14 cellular contexts compared by ENCODE assay signal in the genomic region with DNA sequence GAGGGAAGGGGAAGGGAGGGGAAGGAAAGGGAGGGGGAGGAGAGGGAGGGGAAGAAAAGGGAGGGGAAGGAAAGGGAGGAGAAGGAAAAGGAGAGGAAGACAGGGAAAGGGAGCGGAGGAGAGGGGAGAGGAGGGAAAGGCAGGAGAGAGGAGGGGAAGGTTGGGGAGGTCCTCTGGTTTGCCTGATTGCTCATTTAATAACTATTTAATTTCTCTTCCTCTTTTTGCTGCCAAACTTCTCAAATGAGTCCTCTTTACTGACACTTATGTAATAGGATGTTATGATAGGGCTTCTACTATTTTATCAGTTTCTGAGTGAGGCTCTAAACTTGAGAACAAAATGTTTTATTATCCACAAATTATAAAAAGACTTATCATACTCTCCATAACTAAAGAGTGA. TPM values are rescaled to one million over a fixed set of nuclear protein-coding genes. Genes with fewer than 3 reads are reported as not detected.
DNase-seq lines count a peak whose midpoint lies in the region; ATAC-seq and TF ChIP-seq lines count a peak whose summit lies in the region.
"Had no signal": no experiment of that assay in that cellular context is flagged by ENCODE, and none has a peak within 500 bp of the region (broad histone marks: within the 10 kb centered on the region; RNA-seq: fewer than 3 reads in every experiment).

No MANE protein-coding gene starts in this region.

- peak; percentile 1 for DNase-seq in GM19240 (ENCODE audit: insufficient read length, low spot score)
- DNase-seq in upper lobe of right lung, result no peak
- no peak for DNase-seq in uterus
- DNase-seq in CD8-positive, alpha-beta memory T cell, result no peak
- no peak for DNase-seq in NCI-H446 treated with DMSO at 0.1 percent for 48 hours (lab: John Stamatoyannopoulos, UW)
- DNase-seq: midbrain, retina had no signal

- H3K4me3 ChIP-seq in upper lobe of right lung, result no peak overlapping the region
- H3K4me3 ChIP-seq in uterus, result no peak overlapping the region
- no peak overlapping the region for H3K4me3 ChIP-seq in CD8-positive, alpha-beta memory T cell (ENCODE audit: low read length)
- H3K4me3 ChIP-seq: coronary artery had no signal

- H3K4me1 Mint-ChIP-seq in CD8-positive, alpha-beta memory T cell, result no peaks in the 10 kb centered on the region

- POLR2A ChIA-PET in CD8-positive, alpha-beta memory T cell (lab: Charles Lee), result no interaction called here

- H3K27me3 ChIP-seq in upper lobe of right lung (no peaks in the 10 kb centered on the region), uterus (no peaks in the 10 kb centered on the region)
- no peaks in the 10 kb centered on the region for H3K27me3 ChIP-seq in CD8-positive, alpha-beta memory T cell (ENCODE audit: insufficient read depth, low read length, poor library complexity, severe bottlenecking)

- H3K9me3 Mint-ChIP-seq in CD8-positive, alpha-beta memory T cell, result peaks cover 0 to 5% (median 0%) of the 10 kb centered on the region in 5 donors
- H3K9me3 Mint-ChIP-seq: activated T-helper 2 cell treated with anti-CD3 and anti-CD28 coated beads, Interferon-gamma antibody, Interleukin-2, Interleukin-4, amounts not matched to agents 10 μg/mL and 5 μg/mL and 100 μg/mL, durations not matched to agents 14 hours and 24 hours and 36 hours; T-helper 2 cell treated with Interferon-gamma antibody and Interleukin-4, amounts not matched to agents 5 μg/mL and 100 μg/mL, for 36 hours had no signal

- no peak for TF ChIP-seq POLR2A in uterus (IDR thresholded peaks at IDR 0.05)

- peaks cover 4% of the 10 kb centered on the region for H3K9me3 ChIP-seq in upper lobe of right lung
- no peaks in the 10 kb centered on the region for H3K9me3 ChIP-seq in uterus
- H3K9me3 ChIP-seq in CD8-positive, alpha-beta memory T cell (ENCODE audit: low read length), result no peaks in the 10 kb centered on the region

- no peaks in the 10 kb centered on the region for H3K36me3 Mint-ChIP-seq in CD8-positive, alpha-beta memory T cell

- CTCF ChIA-PET in CD8-positive, alpha-beta memory T cell (lab: Charles Lee), result no interaction called here

- H3K36me3 ChIP-seq in upper lobe of right lung, result no peaks in the 10 kb centered on the region
- no peaks in the 10 kb centered on the region for H3K36me3 ChIP-seq in uterus
- H3K36me3 ChIP-seq in CD8-positive, alpha-beta memory T cell (ENCODE audit: insufficient read depth, low read length), result no peaks in the 10 kb centered on the region

- H3K27ac Mint-ChIP-seq in CD8-positive, alpha-beta memory T cell, result no peak overlapping the region
- H3K27ac Mint-ChIP-seq: activated T-helper 2 cell treated with anti-CD3 and anti-CD28 coated beads, Interferon-gamma antibody, Interleukin-2, Interleukin-4, amounts not matched to agents 10 μg/mL and 5 μg/mL and 100 μg/mL, durations not matched to agents 14 hours and 24 hours and 36 hours; T-helper 2 cell treated with Interferon-gamma antibody and Interleukin-4, amounts not matched to agents 5 μg/mL and 100 μg/mL, for 36 hours had no signal

- no peaks in the 10 kb centered on the region for H3K4me1 ChIP-seq in upper lobe of right lung
- H3K4me1 ChIP-seq in uterus, result no peaks in the 10 kb centered on the region
- no peaks in the 10 kb centered on the region for H3K4me1 ChIP-seq in CD8-positive, alpha-beta memory T cell (ENCODE audit: insufficient read depth, low read length)

- TF ChIP-seq CTCF in upper lobe of right lung (IDR thresholded peaks at IDR 0.05), result no peak
- TF ChIP-seq CTCF in uterus (IDR thresholded peaks at IDR 0.05), result no peak

- no peak overlapping the region for H3K4me3 Mint-ChIP-seq in CD8-positive, alpha-beta memory T cell
- H3K4me3 Mint-ChIP-seq: T-helper 2 cell treated with Interferon-gamma antibody and Interleukin-4, amounts not matched to agents 5 μg/mL and 100 μg/mL, for 36 hours had no signal

- peaks cover 0 to 22% of the 10 kb centered on the region in 2 donors for H3K27me3 Mint-ChIP-seq in CD8-positive, alpha-beta memory T cell

- intact Hi-C loops in upper lobe of right lung (cut with DNase I) (no loop called here), uterus (cut with DNase I; ENCODE audit: low total_unique reads) (no loop called here)

- no peak overlapping the region for H3K27ac ChIP-seq in upper lobe of right lung
- no peak overlapping the region for H3K27ac ChIP-seq in uterus
- no peak overlapping the region for H3K27ac ChIP-seq in CD8-positive, alpha-beta memory T cell (ENCODE audit: low read depth, low read length)
- H3K27ac ChIP-seq: coronary artery had no signal

- peak; percentile 91 for ATAC-seq in HG02642 (IDR thresholded peaks at IDR 0.05; ENCODE audit: poor library complexity, unreplicated experiment)
- peak; percentile 97 for ATAC-seq in HG03521 (IDR thresholded peaks at IDR 0.05; ENCODE audit: unreplicated experiment)
- peak; percentile 35 for ATAC-seq in upper lobe of right lung

RNA-seq across cellular contexts. Expression of gene PPA2, which starts 35.4 kb away (rescaled TPM):
- total RNA-seq in upper lobe of right lung, result 66.5 TPM
- 100 to 1,000 TPM in 3 of 4 donors, 10 to 100 TPM in 1; 94.4 to 964 (median 152) TPM for total RNA-seq in uterus
- total RNA-seq in CD8-positive, alpha-beta memory T cell, result 100 to 1,000 TPM in 1 of 2 experiments, 10 to 100 TPM in 1; 98.6 to 113 TPM
- polyA plus RNA-seq in CD8-positive, alpha-beta memory T cell, result 140 TPM

RNA-seq across cellular contexts. Expression of gene ARHGEF38, which starts 43.1 kb away (rescaled TPM):
- 15.5 TPM for total RNA-seq in upper lobe of right lung
- total RNA-seq in uterus, result 1 to 10 TPM in 1 of 4 donors, under 1 TPM in 1, not detected in 2; 0.26 to 3.7 TPM
- not detected for total RNA-seq in CD8-positive, alpha-beta memory T cell
- not detected for polyA plus RNA-seq in CD8-positive, alpha-beta memory T cell
- total RNA-seq: activated T-helper 2 cell treated with anti-CD3 and anti-CD28 coated beads, Interferon-gamma antibody, Interleukin-2, Interleukin-4, amounts not matched to agents 10 μg/mL and 5 μg/mL and 100 μg/mL, durations not matched to agents 14 hours and 24 hours and 36 hours; G401; glomerular endothelial cell had no signal

Comparison
In these comparisons a context has a peak if more than half of its experiments do, and no peak if none do; other contexts are left out.
1. ATAC-seq: peak in every context shown above with its lines; median percentile 97 in HG03521; 91 in HG02642; 35 in upper lobe of right lung.